23 cellular contexts compared by ENCODE assay signal in genomic region chr6:82507112-82507511, GRCh38.
DNase-seq lines count a peak whose midpoint lies in the region; ATAC-seq, FAIRE-seq and TF ChIP-seq lines count a peak whose summit lies in the region.
"Had no signal": no experiment of that assay in that cellular context is flagged by ENCODE, and none has a peak within 500 bp of the region (broad histone marks: within the 10 kb centered on the region; RNA-seq: fewer than 3 reads in every experiment).

No MANE protein-coding gene starts in this region.

- H3K4me2 ChIP-seq in GM12878 (ENCODE audit: control insufficient read depth, insufficient read depth), result no peak overlapping the region
- H3K4me2 ChIP-seq: neural progenitor cell had no signal

- H4K20me1 ChIP-seq in GM12878 (ENCODE audit: control insufficient read depth, insufficient read depth), result no peaks in the 10 kb centered on the region

- CTCF ChIA-PET in BJ (lab: Yijun Ruan, JAX) (no interaction called here), GM12878 (lab: Yijun Ruan, JAX) (no interaction called here)

- BruUV-seq in GM12878 (replicated peaks; lab: Mats Ljungman, UMichigan), result no TSS peak

- DNase-seq in BJ (ENCODE audit: low read depth), result peak; percentile 7
- peak; percentile 21 for DNase-seq in GM12878 (ENCODE audit: low read depth, low spot score)
- DNase-seq in NCI-H1105 treated with DMSO at 0.1 percent for 48 hours (lab: John Stamatoyannopoulos, UW), result no peak
- DNase-seq in HCEC 1CT, result no peak
- no peak for DNase-seq in activated T-cell treated with anti-CD3 and anti-CD28 coated beads, Interleukin-2, amount 50 U/mL, for 24 hours
- DNase-seq: activated B cell treated with CpG ODN at 0.5 μM for 24 hours; activated naive CD8-positive, alpha-beta T cell treated with anti-CD3 and anti-CD28 coated beads for 36 hours; brain microvascular endothelial cell; DMS153; KG1; MV-4-11; NCI-H2029; NCI-H526; SJCRH30; stimulated activated naive B cell treated with anti-CD40 and anti-IgM and Interleukin-4, amounts not matched to agents 10 μg/mL and 1 μg/mL and 100 μg/mL, for 72 hours; thyroid gland had no signal

- POLR2A ChIA-PET in BJ (lab: Charles Lee), result no interaction called here
- POLR2A ChIA-PET in GM12878 (lab: Charles Lee), result no interaction called here

- TF ChIP-seq EP300 in GM12878 (IDR thresholded peaks at IDR 0.05; ENCODE audit: borderline replicate concordance in 1 of 2, control insufficient read depth in 1 of 2, low read depth in 2 of 2, low read length in 2 of 2), result peak in 1 of 2 experiments; percentile 30; a peak in 1 of 4 replicates

- H3K27ac ChIP-seq in GM12878 (ENCODE audit: control insufficient read depth, insufficient read depth), result no peak overlapping the region
- H3K27ac ChIP-seq: brain microvascular endothelial cell, epithelial cell of prostate, neural progenitor cell, SJCRH30, thyroid gland had no signal

- SMC1A ChIA-PET in GM12878 (lab: Charles Lee; ENCODE audit: uncharacterized antibody, unreplicated experiment), result interaction anchor here (0.7 kb wide), 1 partner anchor 77 kb away, joined by 3 read pairs; no protein-coding TSS in a partner anchor

- no peaks in the 10 kb centered on the region; the same call in 2 of the 3 replicates for H3K9me3 ChIP-seq in GM12878 (replicated peaks; ENCODE audit: control insufficient read depth, insufficient read depth, low read length)
- H3K9me3 ChIP-seq: SJCRH30, thyroid gland had no signal

- TF ChIP-seq CTCF in BJ (IDR thresholded peaks at IDR 0.05; ENCODE audit: insufficient read depth, low read depth, low read length) (no peak), GM12878 (IDR thresholded peaks at IDR 0.05 in 2 of 3, conservative IDR thresholded peaks at IDR 0.05 in 1 of 3; ENCODE audit: control insufficient read depth in 2 of 3, extremely low read depth in 1 of 3, insufficient read depth in 1 of 3, low read depth in 3 of 3, low read length in 3 of 3) (no peak)

- H3K4me3 Mint-ChIP-seq in activated T-cell treated with anti-CD3 and anti-CD28 coated beads, Interleukin-2, amount 50 U/mL, for 24 hours, result no peak overlapping the region
- H3K4me3 Mint-ChIP-seq: activated B cell treated with CpG ODN at 0.5 μM for 24 hours; activated naive CD8-positive, alpha-beta T cell treated with anti-CD3 and anti-CD28 coated beads for 36 hours; dendritic cell treated with granulocyte-macrophage colony-stimulating factor and Interleukin-4, amounts not matched to agents 40 ng/mL and 50 ng/mL, for 4 days; neural progenitor cell; stimulated activated naive B cell treated with anti-CD40 and anti-IgM and Interleukin-4, amounts not matched to agents 10 μg/mL and 1 μg/mL and 100 μg/mL, for 72 hours had no signal

- H3K9ac ChIP-seq in GM12878 (ENCODE audit: control insufficient read depth, insufficient read depth, low read length), result no peak overlapping the region
- H3K9ac ChIP-seq: neural progenitor cell had no signal

- no peak overlapping the region for H3K27ac Mint-ChIP-seq in activated T-cell treated with anti-CD3 and anti-CD28 coated beads, Interleukin-2, amount 50 U/mL, for 24 hours
- H3K27ac Mint-ChIP-seq: activated B cell treated with CpG ODN at 0.5 μM for 24 hours; activated naive CD8-positive, alpha-beta T cell treated with anti-CD3 and anti-CD28 coated beads for 36 hours; dendritic cell treated with granulocyte-macrophage colony-stimulating factor and Interleukin-4, amounts not matched to agents 40 ng/mL and 50 ng/mL, for 4 days; neural progenitor cell; stimulated activated naive B cell treated with anti-CD40 and anti-IgM and Interleukin-4, amounts not matched to agents 10 μg/mL and 1 μg/mL and 100 μg/mL, for 72 hours had no signal

- RAD21 ChIA-PET in GM12878 (lab: Charles Lee; ENCODE audit: unreplicated experiment), result no interaction called here

- H2AFZ ChIP-seq in GM12878 (ENCODE audit: control insufficient read depth, low read depth, low read length), result no peak overlapping the region

- WGBS in GM12878 (ENCODE audit: insufficient coverage, insufficient replicate concordance, low lambda C conversion rate, missing lambda C conversion rate), result 0% methylated on average over 1 of the region's 1 CpG

- H3K36me3 ChIP-seq in BJ (ENCODE audit: control insufficient read depth, insufficient read depth, low read length) (no peaks in the 10 kb centered on the region), GM12878 (ENCODE audit: control insufficient read depth in 2 of 2, insufficient read depth in 2 of 2, low read length in 1 of 2) (no peaks in the 10 kb centered on the region)
- H3K36me3 ChIP-seq: brain microvascular endothelial cell, neural progenitor cell, SJCRH30, thyroid gland had no signal

- ATAC-seq in GM19351 (IDR thresholded peaks at IDR 0.05; ENCODE audit: unreplicated experiment) (peak; percentile 73), HG03135 (IDR thresholded peaks at IDR 0.05; ENCODE audit: unreplicated experiment) (peak; percentile 67), GM12878 (peak; percentile 80), GM18907 (IDR thresholded peaks at IDR 0.05; ENCODE audit: unreplicated experiment) (no peak)
- ATAC-seq: left lobe of liver; stimulated activated naive B cell treated with anti-CD40 and anti-IgM and Interleukin-4, amounts not matched to agents 10 μg/mL and 1 μg/mL and 100 μg/mL, for 72 hours had no signal

- H3K27me3 Mint-ChIP-seq in activated T-cell treated with anti-CD3 and anti-CD28 coated beads, Interleukin-2, amount 50 U/mL, for 24 hours, result no peaks in the 10 kb centered on the region
- H3K27me3 Mint-ChIP-seq: activated B cell treated with CpG ODN at 0.5 μM for 24 hours; activated naive CD8-positive, alpha-beta T cell treated with anti-CD3 and anti-CD28 coated beads for 36 hours; dendritic cell treated with granulocyte-macrophage colony-stimulating factor and Interleukin-4, amounts not matched to agents 40 ng/mL and 50 ng/mL, for 4 days; stimulated activated naive B cell treated with anti-CD40 and anti-IgM and Interleukin-4, amounts not matched to agents 10 μg/mL and 1 μg/mL and 100 μg/mL, for 72 hours had no signal

- no peaks in the 10 kb centered on the region for H3K9me3 Mint-ChIP-seq in activated T-cell treated with anti-CD3 and anti-CD28 coated beads, Interleukin-2, amount 50 U/mL, for 24 hours
- H3K9me3 Mint-ChIP-seq: activated B cell treated with CpG ODN at 0.5 μM for 24 hours; activated naive CD8-positive, alpha-beta T cell treated with anti-CD3 and anti-CD28 coated beads for 36 hours had no signal

- in situ Hi-C loops in GM12878 (cut with MboI), result no loop called here

- H3K27me3 ChIP-seq in BJ (ENCODE audit: control insufficient read depth, insufficient read depth, low read length) (no peaks in the 10 kb centered on the region), GM12878 (replicated peaks in 1 of 2; ENCODE audit: control insufficient read depth in 2 of 2, insufficient read depth in 2 of 2, low read length in 1 of 2) (no peaks in the 10 kb centered on the region)
- H3K27me3 ChIP-seq: brain microvascular endothelial cell, neural progenitor cell, SJCRH30, thyroid gland had no signal

- no peaks in the 10 kb centered on the region for H3K79me2 ChIP-seq in GM12878 (ENCODE audit: control insufficient read depth, insufficient read depth, low read length)

- H3K4me3 ChIP-seq in BJ (ENCODE audit: low read depth, low read length) (no peak overlapping the region), GM12878 (no peak overlapping the region)
- H3K4me3 ChIP-seq: neural progenitor cell, SJCRH30, thyroid gland had no signal

- H3K4me1 Mint-ChIP-seq in activated T-cell treated with anti-CD3 and anti-CD28 coated beads, Interleukin-2, amount 50 U/mL, for 24 hours (ENCODE audit: low read depth), result no peaks in the 10 kb centered on the region
- H3K4me1 Mint-ChIP-seq: activated B cell treated with CpG ODN at 0.5 μM for 24 hours; activated naive CD8-positive, alpha-beta T cell treated with anti-CD3 and anti-CD28 coated beads for 36 hours; stimulated activated naive B cell treated with anti-CD40 and anti-IgM and Interleukin-4, amounts not matched to agents 10 μg/mL and 1 μg/mL and 100 μg/mL, for 72 hours had no signal

- H3K36me3 Mint-ChIP-seq in activated T-cell treated with anti-CD3 and anti-CD28 coated beads, Interleukin-2, amount 50 U/mL, for 24 hours (ENCODE audit: low read depth), result no peaks in the 10 kb centered on the region
- H3K36me3 Mint-ChIP-seq: activated naive CD8-positive, alpha-beta T cell treated with anti-CD3 and anti-CD28 coated beads for 36 hours; stimulated activated naive B cell treated with anti-CD40 and anti-IgM and Interleukin-4, amounts not matched to agents 10 μg/mL and 1 μg/mL and 100 μg/mL, for 72 hours had no signal

- H3K4me1 ChIP-seq in GM12878 (ENCODE audit: control insufficient read depth, insufficient read depth, low read length), result no peaks in the 10 kb centered on the region
- H3K4me1 ChIP-seq: neural progenitor cell, SJCRH30, thyroid gland had no signal

- FAIRE-seq in GM12878 (lab: Jason Lieb, UNC), result no peak

- intact Hi-C loops in GM12878 (cut with micrococcal nuclease; ENCODE audit: unreplicated experiment), result no loop called here

- TF ChIP-seq POLR2A in GM12878 (IDR thresholded peaks at IDR 0.05; ENCODE audit: low read depth, low read length), result no peak

- TF ChIP-seq RAD21 in GM12878 (IDR thresholded peaks at IDR 0.05; ENCODE audit: insufficient read depth, low read depth, low read length), result no peak

TF ChIP-seq in GM12878, 131 proteins besides CTCF, POLR2A, EP300 and RAD21 (continues in another document):
- TF ChIP-seq RUNX3 (IDR thresholded peaks at IDR 0.05; ENCODE audit: low read length), result peak; percentile 41
- TF ChIP-seq DPF2 (IDR thresholded peaks at IDR 0.05), result peak; percentile 33; the same call in 1 of the 2 replicates
- TF ChIP-seq MTA2 (IDR thresholded peaks at IDR 0.05; ENCODE audit: low read depth), result peak; percentile 71
- TF ChIP-seq MEF2B (IDR thresholded peaks at IDR 0.05; ENCODE audit: partially characterized antibody, poor library complexity, severe bottlenecking), result peak; percentile 84
- peak; percentile 77; the same call in 1 of the 2 replicates for TF ChIP-seq BCL11A (IDR thresholded peaks at IDR 0.05; ENCODE audit: low read depth, low read length)
- TF ChIP-seq USF2 (IDR thresholded peaks at IDR 0.05; ENCODE audit: borderline replicate concordance, low read depth, low read length), result no peak
- TF ChIP-seq ATF7 (IDR thresholded peaks at IDR 0.05; ENCODE audit: low read depth), result peak; percentile 14; the same call in 1 of the 2 replicates
- 0 out of 2 replicates have a peak, but pooled peaks have one; percentile 15 for TF ChIP-seq ZNF384 (IDR thresholded peaks at IDR 0.05; ENCODE audit: borderline replicate concordance, low read depth, low read length)
- no peak for TF ChIP-seq ZZZ3 (IDR thresholded peaks at IDR 0.05; ENCODE audit: control insufficient read depth, insufficient read length, low read depth)
- TF ChIP-seq JUNB (IDR thresholded peaks at IDR 0.05), result peak; percentile 32; the same call in 1 of the 2 replicates

Comparison
In these comparisons a context has a peak if more than half of its experiments do, and no peak if none do; other contexts are left out.
1. DNase-seq: peak in BJ (single experiment) and GM12878 (single experiment); none in NCI-H1105 treated with DMSO at 0.1 percent for 48 hours (single experiment), HCEC 1CT (single experiment) and activated T-cell treated with anti-CD3 and anti-CD28 coated beads, Interleukin-2, amount 50 U/mL, for 24 hours (single experiment).